In genomic region chr2:113284481-113284880, GRCh38 we compare ENCODE assay signal across 12 cellular contexts. TPM values are rescaled to one million over a fixed set of nuclear protein-coding genes. Genes with fewer than 3 reads are reported as not detected.
A peak's percentile ranks its signal among the peaks of the same experiment; 100 is the strongest.
DNase-seq lines count a peak whose midpoint lies in the region; ATAC-seq and TF ChIP-seq lines count a peak whose summit lies in the region.
"Had no signal": no experiment of that assay in that cellular context is flagged by ENCODE, and none has a peak within 500 bp of the region (broad histone marks: within the 10 kb centered on the region; RNA-seq: fewer than 3 reads in every experiment).

No MANE protein-coding gene starts in this region.

- TF ChIP-seq POLR2A in right lobe of liver (IDR thresholded peaks at IDR 0.05): no peak
- TF ChIP-seq POLR2A in upper lobe of left lung (IDR thresholded peaks at IDR 0.05): no peak

- no peaks in the 10 kb centered on the region for H3K9me3 ChIP-seq in right lobe of liver
- H3K9me3 ChIP-seq in upper lobe of left lung: no peaks in the 10 kb centered on the region
- no peaks in the 10 kb centered on the region for H3K9me3 ChIP-seq in T-helper 17 cell (ENCODE audit: control insufficient read depth, low read length, poor library complexity, severe bottlenecking)

- H3K27me3 Mint-ChIP-seq in T-helper 17 cell: peaks cover 44% of the 10 kb centered on the region

- TF ChIP-seq EP300 in upper lobe of left lung (IDR thresholded peaks at IDR 0.05): no peak

- TF ChIP-seq CTCF in cardiac fibroblast (IDR thresholded peaks at IDR 0.05; ENCODE audit: low read depth, low read length): no peak
- no peak for TF ChIP-seq CTCF in right lobe of liver (IDR thresholded peaks at IDR 0.05)
- TF ChIP-seq CTCF in upper lobe of left lung (IDR thresholded peaks at IDR 0.05): no peak

- ATAC-seq in right lobe of liver (no peak), upper lobe of left lung (ENCODE audit: low FRiP score in 2 of 2) (no peak), T-helper 17 cell (no peak)
- ATAC-seq: activated CD8-positive, alpha-beta memory T cell treated with anti-CD3 and anti-CD28 coated beads, Interleukin-2, amount 10 ng/mL, durations not matched to agents 7 days and 5 days; stimulated activated effector memory CD8-positive, alpha-beta T cell treated with anti-CD3 and anti-CD28 coated beads, Interleukin-12 subunit alpha, Interleukin-12 subunit beta, amount 100 ng/mL, for 72 hours had no signal

- H3K4me1 Mint-ChIP-seq in T-helper 17 cell: peaks cover 3% of the 10 kb centered on the region
- H3K4me1 Mint-ChIP-seq: activated CD8-positive, alpha-beta memory T cell treated with anti-CD3 and anti-CD28 coated beads, Interleukin-2, amount 10 ng/mL, durations not matched to agents 7 days and 5 days had no signal

- peak overlapping the region; percentile 80 to 95 (median 92) for H3K27ac ChIP-seq in right lobe of liver
- peak overlapping the region; percentile 67 to 82 (median 78) for H3K27ac ChIP-seq in upper lobe of left lung
- H3K27ac ChIP-seq: KMS-11 had no signal

- intact Hi-C loops in right lobe of liver (cut with DNase I): no loop called here

- DNase-seq in MV-4-11 (lab: John Stamatoyannopoulos, UW): peak; percentile 49
- DNase-seq in cardiac fibroblast (ENCODE audit: low read depth in 2 of 2): peak; percentile 18 to 45
- DNase-seq in right lobe of liver: no peak
- DNase-seq in upper lobe of left lung: peak in 1 of 2 donors; percentile 48
- no peak for DNase-seq in T-helper 17 cell
- DNase-seq in NCI-H1436 treated with DMSO at 0.1 percent for 48 hours (lab: John Stamatoyannopoulos, UW): no peak
- DNase-seq in HuH-7 (ENCODE audit: low spot score): no peak
- DNase-seq: activated CD8-positive, alpha-beta memory T cell treated with anti-CD3 and anti-CD28 coated beads, Interleukin-2, amount 10 ng/mL, durations not matched to agents 7 days and 5 days; DMS 273 treated with DMSO at 0.1 percent for 48 hours had no signal

- H3K27ac Mint-ChIP-seq in T-helper 17 cell: no peak overlapping the region
- H3K27ac Mint-ChIP-seq: activated CD8-positive, alpha-beta memory T cell treated with anti-CD3 and anti-CD28 coated beads, Interleukin-2, amount 10 ng/mL, durations not matched to agents 7 days and 5 days; stimulated activated effector memory CD8-positive, alpha-beta T cell treated with anti-CD3 and anti-CD28 coated beads, Interleukin-12 subunit alpha, Interleukin-12 subunit beta, amount 100 ng/mL, for 72 hours had no signal

- H3K4me3 ChIP-seq in cardiac fibroblast (replicated peaks in 1 of 2; ENCODE audit: low read depth in 2 of 2, low read length in 2 of 2) (no peak overlapping the region), right lobe of liver (no peak overlapping the region), upper lobe of left lung (no peak overlapping the region)

- WGBS in right lobe of liver (ENCODE audit: insufficient coverage, low coverage, low lambda C conversion rate, missing lambda C conversion rate): 78% methylated on average over 1 of the region's 1 CpG
- 86 to 88% methylated on average over 1 of the region's 1 CpG for WGBS in upper lobe of left lung, 2 donors

- H3K4me1 ChIP-seq in right lobe of liver (peaks cover 0 to 63% (median 27%) of the 10 kb centered on the region in 4 donors), upper lobe of left lung (peaks cover 0 to 32% (median 16%) of the 10 kb centered on the region in 4 donors)

- H3K36me3 ChIP-seq in right lobe of liver (no peaks in the 10 kb centered on the region), upper lobe of left lung (no peaks in the 10 kb centered on the region)

- peaks cover 3% of the 10 kb centered on the region for H3K36me3 Mint-ChIP-seq in T-helper 17 cell (ENCODE audit: low read depth)
- H3K36me3 Mint-ChIP-seq: activated CD8-positive, alpha-beta memory T cell treated with anti-CD3 and anti-CD28 coated beads, Interleukin-2, amount 10 ng/mL, durations not matched to agents 7 days and 5 days; stimulated activated effector memory CD8-positive, alpha-beta T cell treated with anti-CD3 and anti-CD28 coated beads, Interleukin-12 subunit alpha, Interleukin-12 subunit beta, amount 100 ng/mL, for 72 hours had no signal

- no peak overlapping the region for H3K4me3 Mint-ChIP-seq in T-helper 17 cell
- H3K4me3 Mint-ChIP-seq: activated CD8-positive, alpha-beta memory T cell treated with anti-CD3 and anti-CD28 coated beads, Interleukin-2, amount 10 ng/mL, durations not matched to agents 7 days and 5 days; neural crest cell; stimulated activated effector memory CD8-positive, alpha-beta T cell treated with anti-CD3 and anti-CD28 coated beads, Interleukin-12 subunit alpha, Interleukin-12 subunit beta, amount 100 ng/mL, for 72 hours had no signal

- H3K27me3 ChIP-seq in right lobe of liver (no peaks in the 10 kb centered on the region), upper lobe of left lung (no peaks in the 10 kb centered on the region)

RNA-seq across cellular contexts. Expression of gene PAX8, which starts 5.8 kb away (rescaled TPM):
- 1 to 10 TPM in 2 of 6 experiments, under 1 TPM in 4; 0.27 to 1.9 (median 0.86) TPM for total RNA-seq in right lobe of liver
- total RNA-seq in upper lobe of left lung: 1 to 10 TPM; 1.5 to 3.6 (median 2.0) TPM
- 1 to 10 TPM in 1 of 2 donors, under 1 TPM in 1; 0.21 to 1.4 TPM for total RNA-seq in T-helper 17 cell

Comparison
In these comparisons a context has a peak if more than half of its experiments do, and no peak if none do; other contexts are left out.
1. DNase-seq: peak in MV-4-11 (single experiment) and cardiac fibroblast (2 of 2); none in right lobe of liver (0 of 3), T-helper 17 cell (0 of 3), NCI-H1436 treated with DMSO at 0.1 percent for 48 hours (single experiment) and HuH-7 (single experiment).